ENCODE assay signal across 28 cellular contexts in genomic region chr13:93256998-93257397, GRCh38. TPM values are rescaled to one million over a fixed set of nuclear protein-coding genes. Genes with fewer than 3 reads are reported as not detected.
"Had no signal": no experiment of that assay in that cellular context is flagged by ENCODE, and none has a peak within 500 bp of the region (broad histone marks: within the 10 kb centered on the region; RNA-seq: fewer than 3 reads in every experiment).

No MANE protein-coding gene starts in this region.

- H3K4me3 ChIP-seq: neural progenitor cell, ovary, psoas muscle, skin epidermis, smooth muscle cell, spleen, suprapubic skin, testis, tibial artery, transverse colon, upper lobe of right lung, uterus had no signal

- H3K36me3 ChIP-seq: neural progenitor cell, ovary, spleen, suprapubic skin, tibial artery, transverse colon, upper lobe of right lung, uterus had no signal

- H3K4me1 ChIP-seq: parathyroid adenoma, psoas muscle, spleen, suprapubic skin, testis, upper lobe of right lung, uterus had no signal

- H3K9me3 ChIP-seq: ovary, psoas muscle, spleen, suprapubic skin, testis, tibial artery, transverse colon, upper lobe of right lung, uterus had no signal

- DNase-seq: natural killer cell; occipital lobe; ovary; posterior cingulate gyrus; psoas muscle; right cardiac atrium; spleen; stimulated activated CD4-positive, alpha-beta T cell treated with anti-CD3 and anti-CD28 coated beads, Interleukin-12 subunit alpha, Interleukin-12 subunit beta, amount 100 ng/mL, for 4 hours; stimulated activated CD4-positive, alpha-beta T cell treated with anti-CD3 and anti-CD28 coated beads, Interleukin-1b, Interleukin-23, amount 100 ng/mL, for 48 hours; stimulated activated CD4-positive, alpha-beta T cell treated with anti-CD3 and anti-CD28 coated beads, Interleukin-4, amount 100 ng/mL, for 1 hour; stimulated activated CD4-positive, alpha-beta T cell treated with anti-CD3 and anti-CD28 coated beads, Interleukin-4, amount 100 ng/mL, for 4 hours; stimulated activated CD8-positive, alpha-beta memory T cell treated with anti-CD3 and anti-CD28 coated beads, Interleukin-4, amount 100 ng/mL, for 48 hours; stimulated activated naive CD4-positive, alpha-beta T cell; stimulated activated naive CD8-positive, alpha-beta T cell treated with anti-CD3 and anti-CD28 coated beads, Interleukin-15, amount 100 ng/mL, for 72 hours; stimulated activated naive CD8-positive, alpha-beta T cell treated with anti-CD3 and anti-CD28 coated beads, Interleukin-15, Interleukin-2, amounts not matched to agents 100 U/mL and 50 U/mL, for 24 hours; substantia nigra; testis; tibial artery; transverse colon; upper lobe of right lung; uterus had no signal

- ATAC-seq: natural killer cell; psoas muscle; right cardiac atrium; sciatic nerve; stimulated activated memory B cell treated with anti-CD40 and anti-IgM and Interleukin-4, amounts not matched to agents 10 μg/mL and 1 μg/mL and 100 μg/mL, for 72 hours; stimulated activated naive CD8-positive, alpha-beta T cell treated with anti-CD3 and anti-CD28 coated beads, Interleukin-15, amount 100 ng/mL, for 72 hours; stimulated activated naive CD8-positive, alpha-beta T cell treated with anti-CD3 and anti-CD28 coated beads, Interleukin-15, Interleukin-2, amounts not matched to agents 100 U/mL and 50 U/mL, for 24 hours; upper lobe of right lung had no signal

- H3K27me3 ChIP-seq: neural progenitor cell, ovary, spleen, suprapubic skin, testis, tibial artery, transverse colon, upper lobe of right lung, uterus had no signal

- H3K79me2 ChIP-seq: parathyroid adenoma had no signal

- H3K4me2 ChIP-seq: neural progenitor cell, smooth muscle cell had no signal

- H3K27ac ChIP-seq: neural progenitor cell, ovary, parathyroid adenoma, psoas muscle, skin epidermis, spleen, suprapubic skin, testis, tibial artery, transverse colon, upper lobe of right lung, uterus had no signal

- H3K9ac ChIP-seq: neural progenitor cell, parathyroid adenoma had no signal

- H2AFZ ChIP-seq: neural progenitor cell, parathyroid adenoma had no signal

RNA-seq across cellular contexts. Expression of gene GPC6, which starts 30.4 kb away (rescaled TPM):
- total RNA-seq: natural killer cell had no signal
